8 cellular contexts compared by ENCODE assay signal in the genomic region with DNA sequence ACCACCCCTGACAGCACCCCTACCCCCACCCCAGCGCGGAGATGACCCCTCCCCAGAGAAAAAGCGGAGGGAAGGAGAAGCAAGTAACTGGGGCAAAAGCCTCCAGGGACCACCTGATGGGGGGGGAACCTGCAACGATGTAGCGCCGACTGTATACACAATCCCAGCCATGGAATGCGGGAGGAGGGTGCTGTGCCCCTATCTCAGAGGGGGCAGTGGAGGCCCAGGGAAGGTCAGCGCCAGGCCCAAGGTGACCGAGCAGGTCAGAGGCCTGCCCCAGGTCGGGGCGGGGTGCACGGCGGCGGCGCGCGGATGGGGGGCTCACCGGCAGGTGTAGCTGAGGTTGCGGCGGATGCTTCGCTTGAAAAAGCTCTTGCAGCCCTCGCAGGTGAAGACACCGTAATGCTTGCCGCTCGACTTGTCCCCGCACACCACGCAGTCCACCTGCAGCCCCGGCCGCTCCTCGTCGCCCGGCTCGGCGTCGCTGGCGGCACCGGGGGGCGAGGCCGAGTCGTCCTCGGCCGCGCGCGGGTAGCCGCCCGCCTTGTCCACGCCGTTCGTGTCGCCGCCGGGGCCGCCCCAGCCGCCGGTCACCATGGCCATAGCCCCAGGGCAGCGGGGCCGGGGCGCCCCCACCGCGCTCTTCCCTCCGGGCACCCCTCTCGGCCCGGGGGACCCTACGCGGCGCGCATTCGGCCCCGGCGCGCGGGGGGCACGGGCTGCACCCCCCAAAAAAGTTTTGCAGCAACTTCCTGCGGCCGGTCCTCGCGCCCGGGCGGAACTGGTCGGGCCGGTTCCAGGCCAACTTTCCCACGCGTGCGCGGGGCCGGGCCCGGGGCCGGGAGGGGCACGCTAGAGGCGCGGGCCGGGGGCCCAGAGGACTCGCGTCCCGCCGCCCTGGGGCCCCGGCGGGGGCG. TPM values are rescaled to one million over a fixed set of nuclear protein-coding genes. Genes with fewer than 3 reads are reported as not detected.
DNase-seq lines count a peak whose midpoint lies in the region; ATAC-seq, FAIRE-seq and TF ChIP-seq lines count a peak whose summit lies in the region.

No MANE protein-coding gene starts in this region.

- H3K4me3 ChIP-seq in H1 (ENCODE audit: extremely low read depth in 1 of 4, insufficient read depth in 2 of 4, low read depth in 3 of 4, low read length in 4 of 4) (peak overlapping the region; percentile 68 to 83 (median 78)), neural cell (ENCODE audit: low read length) (peak overlapping the region; percentile 70)

- DNase-seq in activated CD4-positive, alpha-beta T cell treated with anti-CD3 and anti-CD28 coated beads for 36 hours: no peak
- no peak for DNase-seq in activated CD4-positive, alpha-beta T cell treated with anti-CD3 and anti-CD28 coated beads, Interleukin-2, amount 50 U/mL, for 1 hour
- peak; percentile 58 for DNase-seq in NCI-H69 (lab: John Stamatoyannopoulos, UW)
- no peak for DNase-seq in H1 (ENCODE audit: low read depth in 1 of 2, low spot score in 2 of 2)
- DNase-seq in NCI-H2196 (lab: John Stamatoyannopoulos, UW; ENCODE audit: unreplicated experiment): no peak
- DNase-seq in stimulated activated CD4-positive, alpha-beta T cell treated with anti-CD3 and anti-CD28 coated beads, Interleukin-4, amount 100 ng/mL, for 1 hour: no peak

- no peaks in the 10 kb centered on the region for H3F3A ChIP-seq in neural cell (ENCODE audit: insufficient read depth, low read length, poor library complexity, severe bottlenecking)

- no peak overlapping the region for H2BK20ac ChIP-seq in H1 (ENCODE audit: low read length)

- no peaks in the 10 kb centered on the region for H3K9me2 ChIP-seq in neural cell (ENCODE audit: insufficient read depth, low read length)

- H4K8ac ChIP-seq in H1 (ENCODE audit: extremely low read depth, insufficient read depth, low read length): no peak overlapping the region; the same call in 1 of the 2 replicates

- H3K27ac ChIP-seq in H1 (ENCODE audit: low read depth, low read length) (peak overlapping the region; percentile 34; the same call in 1 of the 2 replicates), neural cell (ENCODE audit: low read length) (no peak overlapping the region)

- WGBS in H1 (ENCODE audit: extremely low coverage in 1 of 2, insufficient coverage in 1 of 2, insufficient read length in 1 of 2, insufficient replicate concordance in 2 of 2, low coverage in 1 of 2, low lambda C conversion rate in 2 of 2, missing lambda C conversion rate in 1 of 2), 2 experiments: 0% methylated on average over 50 of the region's 100 CpGs; no CpG with 5 or more reads in 1 of the 2 experiments

- TF ChIP-seq CTCF in H1 (IDR thresholded peaks at IDR 0.05; ENCODE audit: control extremely low read depth in 1 of 3, insufficient read depth in 1 of 3, low read depth in 1 of 3, low read length in 3 of 3): no peak
- TF ChIP-seq CTCF in neural cell (IDR thresholded peaks at IDR 0.05; ENCODE audit: poor library complexity, severe bottlenecking): no peak

- H2BK15ac ChIP-seq in H1 (ENCODE audit: low read length): no peak overlapping the region

- intact Hi-C loops in activated CD4-positive, alpha-beta T cell treated with anti-CD3 and anti-CD28 coated beads for 36 hours (cut with DNase I, micrococcal nuclease): loop anchor here in 1 of 2 experiments (1.0 kb wide), 2 partner anchors 19 to 22 kb away; partner anchors contain the start of genes BABAM1 and OCEL1

- no peak for FAIRE-seq in H1 (lab: Jason Lieb, UNC)

- TF ChIP-seq POLR2A in H1 (IDR thresholded peaks at IDR 0.05; ENCODE audit: control extremely low read depth in 1 of 2, low read depth in 2 of 2, low read length in 2 of 2): no peak

- ATAC-seq in activated CD4-positive, alpha-beta T cell treated with anti-CD3 and anti-CD28 coated beads for 36 hours: no peak
- ATAC-seq in activated CD4-positive, CD25-positive, alpha-beta regulatory T cell treated with anti-CD3 and anti-CD28 coated beads, Interleukin-2, amount 50 U/mL, for 24 hours: no peak

- peak overlapping the region; percentile 87 for H3K18ac ChIP-seq in H1 (ENCODE audit: extremely low read depth, low read length)

- peak overlapping the region; percentile 87; the same call in 1 of the 2 replicates for H2BK5ac ChIP-seq in H1 (ENCODE audit: low read depth, low read length)

- H3K56ac ChIP-seq in H1 (replicated peaks; ENCODE audit: insufficient read length, low read depth, low read length): peak overlapping the region; percentile 19

- peak overlapping the region; percentile 0 to 71 (median 60); a peak in 6 of 7 replicates for H3K9ac ChIP-seq in H1 (replicated peaks in 1 of 4; ENCODE audit: extremely low read depth in 1 of 4, low read depth in 3 of 4, low read length in 3 of 4)
- peak overlapping the region; percentile 57 for H3K9ac ChIP-seq in neural cell (ENCODE audit: low read length)

- peaks cover 2% of the 10 kb centered on the region; the same call in 1 of the 2 replicates for H3K23me2 ChIP-seq in H1 (ENCODE audit: low read depth, low read length)

- H4K20me1 ChIP-seq in H1 (replicated peaks in 1 of 2; ENCODE audit: control insufficient read depth in 1 of 2, insufficient read depth in 2 of 2, low read length in 2 of 2): peaks cover 13 to 15% of the 10 kb centered on the region in 2 experiments
- no peaks in the 10 kb centered on the region for H4K20me1 ChIP-seq in neural cell (ENCODE audit: insufficient read depth)

- H3K27me3 ChIP-seq in H1 (replicated peaks in 1 of 4; ENCODE audit: control insufficient read depth in 3 of 4, extremely low read depth in 1 of 4, insufficient read depth in 3 of 4, low read length in 3 of 4): no peaks in the 10 kb centered on the region
- H3K27me3 ChIP-seq in neural cell (ENCODE audit: insufficient read depth, low read depth, low read length): no peaks in the 10 kb centered on the region

- H2BK120ac ChIP-seq in H1 (replicated peaks; ENCODE audit: low read depth, low read length): no peak overlapping the region

- no peaks in the 10 kb centered on the region for H3K36me3 Mint-ChIP-seq in activated CD4-positive, alpha-beta T cell treated with anti-CD3 and anti-CD28 coated beads for 36 hours (ENCODE audit: low read depth)

- H2AFZ ChIP-seq in H1 (ENCODE audit: low read length): no peak overlapping the region
- no peak overlapping the region for H2AFZ ChIP-seq in neural cell (ENCODE audit: low read depth, low read length)

- peaks cover 0 to 4% (median 0%) of the 10 kb centered on the region in 4 experiments; a peak in 2 of 8 replicates for H3K36me3 ChIP-seq in H1 (ENCODE audit: control insufficient read depth in 2 of 4, insufficient read depth in 4 of 4, low read length in 3 of 4)
- no peaks in the 10 kb centered on the region for H3K36me3 ChIP-seq in neural cell (ENCODE audit: insufficient read depth, low read length)

- peak overlapping the region; percentile 75 for H4K91ac ChIP-seq in H1 (replicated peaks; ENCODE audit: insufficient read length, low read length)

- peaks cover 5% of the 10 kb centered on the region for H3K4me1 Mint-ChIP-seq in activated CD4-positive, alpha-beta T cell treated with anti-CD3 and anti-CD28 coated beads for 36 hours

- H3K4me3 Mint-ChIP-seq in activated CD4-positive, alpha-beta T cell treated with anti-CD3 and anti-CD28 coated beads for 36 hours: peak overlapping the region; percentile 45

- POLR2A ChIA-PET in activated CD4-positive, alpha-beta T cell treated with anti-CD3 and anti-CD28 coated beads for 36 hours (lab: Charles Lee): no interaction called here
- POLR2A ChIA-PET in H1 (lab: Charles Lee; ENCODE audit: partially characterized antibody): interaction anchor here (0.6 to 6.4 kb wide), 12 partner anchors 11 to 626 kb away, joined by 3 to 118 read pairs (median 4); partner anchors contain the start of genes ANKLE1, BABAM1, OCEL1 and USE1

- peak overlapping the region; percentile 92 for H3K4ac ChIP-seq in H1 (replicated peaks; ENCODE audit: insufficient read length, low read depth, low read length)

- TF ChIP-seq EP300 in H1 (IDR thresholded peaks at IDR 0.05; ENCODE audit: borderline replicate concordance in 1 of 2, low read depth in 2 of 2, low read length in 2 of 2) (no peak), neural cell (conservative IDR thresholded peaks at IDR 0.05; ENCODE audit: poor library complexity, severe bottlenecking) (no peak)

- H3K9me3 ChIP-seq in H1 (ENCODE audit: insufficient read depth in 2 of 2, low read depth in 1 of 2, low read length in 1 of 2): no peaks in the 10 kb centered on the region
- no peaks in the 10 kb centered on the region for H3K9me3 ChIP-seq in neural cell (ENCODE audit: low read length)

- TF ChIP-seq RAD21 in H1 (IDR thresholded peaks at IDR 0.05 in 1 of 2, conservative IDR thresholded peaks at IDR 0.05 in 1 of 2; ENCODE audit: low read depth in 2 of 2, low read length in 2 of 2) (no peak), neural cell (conservative IDR thresholded peaks at IDR 0.05) (no peak)

- no peaks in the 10 kb centered on the region for H3K9me3 Mint-ChIP-seq in activated CD4-positive, alpha-beta T cell treated with anti-CD3 and anti-CD28 coated beads for 36 hours (ENCODE audit: low read depth)

- peaks cover 12% of the 10 kb centered on the region for H3K79me1 ChIP-seq in H1 (ENCODE audit: low read depth, low read length)

- H2AK5ac ChIP-seq in H1 (ENCODE audit: low read depth, low read length): no peak overlapping the region

- H3K27me3 Mint-ChIP-seq in activated CD4-positive, alpha-beta T cell treated with anti-CD3 and anti-CD28 coated beads for 36 hours: peaks cover 2% of the 10 kb centered on the region

- H3K27ac Mint-ChIP-seq in activated CD4-positive, alpha-beta T cell treated with anti-CD3 and anti-CD28 coated beads for 36 hours: no peak overlapping the region

- H3K23ac ChIP-seq in H1 (ENCODE audit: insufficient read length): no peak overlapping the region

- H3K4me1 ChIP-seq in H1 (replicated peaks in 1 of 4; ENCODE audit: control insufficient read depth in 3 of 4, insufficient read depth in 4 of 4, low read length in 3 of 4): peaks cover 3 to 34% (median 25%) of the 10 kb centered on the region in 4 experiments

- peak overlapping the region; percentile 74 to 83 for H3K4me2 ChIP-seq in H1 (ENCODE audit: insufficient read depth in 1 of 2, low read depth in 2 of 2, low read length in 2 of 2)
- peak overlapping the region; percentile 59 for H3K4me2 ChIP-seq in neural cell (ENCODE audit: low read length)

- peak overlapping the region; percentile 34 for H4K5ac ChIP-seq in H1 (ENCODE audit: insufficient read length, low read depth, low read length)

- no peak overlapping the region for H3K14ac ChIP-seq in H1 (ENCODE audit: insufficient read length)

- CTCF ChIA-PET in activated CD4-positive, alpha-beta T cell treated with anti-CD3 and anti-CD28 coated beads for 36 hours (lab: Charles Lee): interaction anchor here (1.0 kb wide), 1 partner anchor 15 kb away, joined by 4 read pairs; no protein-coding TSS in a partner anchor
- CTCF ChIA-PET in H1 (lab: Charles Lee; ENCODE audit: partially characterized antibody): interaction anchor here (1.0 to 1.4 kb wide), 4 partner anchors 16 to 36 kb away, joined by 3 read pairs; partner anchors contain the start of gene BABAM1

- H3K79me2 ChIP-seq in H1 (ENCODE audit: control insufficient read depth in 1 of 2, insufficient read depth in 2 of 2, low read length in 2 of 2) (peaks cover 26 to 52% of the 10 kb centered on the region in 2 experiments; a peak in 3 of 4 replicates), neural cell (replicated peaks; ENCODE audit: insufficient read depth, low read length) (peaks cover 13% of the 10 kb centered on the region)

- H2BK12ac ChIP-seq in H1 (ENCODE audit: low read depth, low read length): no peak overlapping the region

RNA-seq across cellular contexts. Expression of gene NR2F6, which starts 0.8 kb away (rescaled TPM):
- 1 to 10 TPM; 7.4 to 7.9 TPM for total RNA-seq in activated CD4-positive, alpha-beta T cell treated with anti-CD3 and anti-CD28 coated beads for 36 hours
- 114 and 121 TPM in 2 replicates for total RNA-seq in H1 (2021; fragmentation: NEBNext Ultra II Directional; extraction: Animal tissue kit (Norgen Biotek cat#: 25700))
- polyA plus RNA-seq in H1 (2011; rRNA removed) (99.7 and 147 TPM in 2 replicates), neural cell (26.9 and 30.0 TPM in 2 replicates)
- 99.1 TPM for polyA plus RNA-seq in H1 (2011; cell fraction: cytosol; rRNA removed)
- 109 TPM for polyA plus RNA-seq in H1 (2011; cell fraction: nucleus; rRNA removed)
- 37.1 to 70.0 TPM (median 67.4 TPM) in 4 replicates for polyA plus RNA-seq in H1 (2012, experiment 1 of 2)
- polyA plus RNA-seq in H1 (2012, experiment 2 of 2): 49.4 TPM
- polyA plus RNA-seq in H1 (2013, experiment 1 of 2): 80.9 TPM
- 80.6 TPM for polyA plus RNA-seq in H1 (2013, experiment 2 of 2)
- 13.6 and 23.1 TPM in 2 replicates for polyA minus RNA-seq in H1 (2011; rRNA and poly(A)+ RNA removed)
- polyA minus RNA-seq in H1 (2011; cell fraction: cytosol; rRNA and poly(A)+ RNA removed): 72.8 TPM
- 43.6 TPM for polyA minus RNA-seq in H1 (2011; cell fraction: nucleus; rRNA and poly(A)+ RNA removed)
- 24.0 and 29.7 TPM in 2 replicates for polyA minus RNA-seq in neural cell

RNA-seq across cellular contexts. Expression of gene OCEL1, which starts 18.9 kb away (rescaled TPM):
- 10 to 100 TPM; 10.9 to 11.7 TPM for total RNA-seq in activated CD4-positive, alpha-beta T cell treated with anti-CD3 and anti-CD28 coated beads for 36 hours
- 32.1 and 32.6 TPM in 2 replicates for total RNA-seq in H1 (2021; fragmentation: NEBNext Ultra II Directional; extraction: Animal tissue kit (Norgen Biotek cat#: 25700))
- polyA plus RNA-seq in H1 (2011; rRNA removed): 13.3 and 20.2 TPM in 2 replicates
- 16.3 TPM for polyA plus RNA-seq in H1 (2011; cell fraction: cytosol; rRNA removed)
- polyA plus RNA-seq in H1 (2011; cell fraction: nucleus; rRNA removed): 22.8 TPM
- 19.9 to 30.6 TPM (median 26.6 TPM) in 4 replicates for polyA plus RNA-seq in H1 (2012, experiment 1 of 2)
- polyA plus RNA-seq in H1 (2012, experiment 2 of 2): 97.2 TPM
- polyA plus RNA-seq in H1 (2013, experiment 1 of 2): 47.9 TPM
- 47.4 TPM for polyA plus RNA-seq in H1 (2013, experiment 2 of 2)
- polyA minus RNA-seq in H1 (2011; rRNA and poly(A)+ RNA removed): 3.2 and 5.0 TPM in 2 replicates
- 10.0 TPM for polyA minus RNA-seq in H1 (2011; cell fraction: cytosol; rRNA and poly(A)+ RNA removed)
- polyA minus RNA-seq in H1 (2011; cell fraction: nucleus; rRNA and poly(A)+ RNA removed): 10.5 TPM
- polyA plus RNA-seq in neural cell: 1.9 and 6.5 TPM in 2 replicates
- polyA minus RNA-seq in neural cell: 2.4 and 2.9 TPM in 2 replicates

RNA-seq across cellular contexts. Expression of gene USHBP1, which starts 19.7 kb away (rescaled TPM):
- under 1 TPM in 1 of 2 experiments, not detected in 1; 0.11 TPM for total RNA-seq in activated CD4-positive, alpha-beta T cell treated with anti-CD3 and anti-CD28 coated beads for 36 hours
- 6.5 and 7.5 TPM in 2 replicates for total RNA-seq in H1 (2021; fragmentation: NEBNext Ultra II Directional; extraction: Animal tissue kit (Norgen Biotek cat#: 25700))
- polyA plus RNA-seq in H1 (2011; rRNA removed) (5.0 and 5.7 TPM in 2 replicates), neural cell (0.59 TPM in 1 of 2 replicates, not detected in the other)
- polyA plus RNA-seq in H1 (2011; cell fraction: cytosol; rRNA removed): 7.1 TPM
- polyA plus RNA-seq in H1 (2011; cell fraction: nucleus; rRNA removed): 20.9 TPM
- 3.0 to 7.7 TPM (median 6.3 TPM) in 4 replicates for polyA plus RNA-seq in H1 (2012, experiment 1 of 2)
- 4.8 TPM for polyA plus RNA-seq in H1 (2012, experiment 2 of 2)
- 4.7 TPM for polyA plus RNA-seq in H1 (2013, experiment 1 of 2)
- polyA plus RNA-seq in H1 (2013, experiment 2 of 2): 3.2 TPM
- polyA minus RNA-seq in H1 (2011; rRNA and poly(A)+ RNA removed): 3.2 and 4.3 TPM in 2 replicates
- 2.9 TPM for polyA minus RNA-seq in H1 (2011; cell fraction: cytosol; rRNA and poly(A)+ RNA removed)
- 6.2 TPM for polyA minus RNA-seq in H1 (2011; cell fraction: nucleus; rRNA and poly(A)+ RNA removed)
- not detected in 2 replicates for polyA minus RNA-seq in neural cell

RNA-seq across cellular contexts. Expression of gene BABAM1, which starts 22.4 kb away (rescaled TPM):
- total RNA-seq in activated CD4-positive, alpha-beta T cell treated with anti-CD3 and anti-CD28 coated beads for 36 hours: 100 to 1,000 TPM; 109 to 132 TPM
- total RNA-seq in H1 (2021; fragmentation: NEBNext Ultra II Directional; extraction: Animal tissue kit (Norgen Biotek cat#: 25700)): 127 and 134 TPM in 2 replicates
- 133 and 153 TPM in 2 replicates for polyA plus RNA-seq in H1 (2011; rRNA removed)
- polyA plus RNA-seq in H1 (2011; cell fraction: cytosol; rRNA removed): 175 TPM
- polyA plus RNA-seq in H1 (2011; cell fraction: nucleus; rRNA removed): 164 TPM
- polyA plus RNA-seq in H1 (2012, experiment 1 of 2): 122 to 160 TPM (median 149 TPM) in 4 replicates
- 178 TPM for polyA plus RNA-seq in H1 (2012, experiment 2 of 2)
- 122 TPM for polyA plus RNA-seq in H1 (2013, experiment 1 of 2)
- 117 TPM for polyA plus RNA-seq in H1 (2013, experiment 2 of 2)
- polyA minus RNA-seq in H1 (2011; rRNA and poly(A)+ RNA removed): 47.9 and 65.4 TPM in 2 replicates
- polyA minus RNA-seq in H1 (2011; cell fraction: cytosol; rRNA and poly(A)+ RNA removed): 44.4 TPM
- polyA minus RNA-seq in H1 (2011; cell fraction: nucleus; rRNA and poly(A)+ RNA removed): 31.5 TPM
- polyA plus RNA-seq in neural cell: 123 and 132 TPM in 2 replicates
- 57.6 and 70.8 TPM in 2 replicates for polyA minus RNA-seq in neural cell

RNA-seq across cellular contexts. Expression of gene USE1, which starts 29.7 kb away (rescaled TPM):
- 10 to 100 TPM; 22.6 to 24.5 TPM for total RNA-seq in activated CD4-positive, alpha-beta T cell treated with anti-CD3 and anti-CD28 coated beads for 36 hours
- total RNA-seq in H1 (2021; fragmentation: NEBNext Ultra II Directional; extraction: Animal tissue kit (Norgen Biotek cat#: 25700)): 8.7 and 11.8 TPM in 2 replicates
- polyA plus RNA-seq in H1 (2011; rRNA removed) (13.9 and 16.6 TPM in 2 replicates), neural cell (20.4 and 34.7 TPM in 2 replicates)
- polyA plus RNA-seq in H1 (2011; cell fraction: cytosol; rRNA removed): 19.7 TPM
- 16.0 TPM for polyA plus RNA-seq in H1 (2011; cell fraction: nucleus; rRNA removed)
- 10.9 to 16.2 TPM (median 13.0 TPM) in 4 replicates for polyA plus RNA-seq in H1 (2012, experiment 1 of 2)
- 11.7 TPM for polyA plus RNA-seq in H1 (2012, experiment 2 of 2)
- polyA plus RNA-seq in H1 (2013, experiment 1 of 2): 10.2 TPM
- 7.4 TPM for polyA plus RNA-seq in H1 (2013, experiment 2 of 2)
- 8.4 and 9.5 TPM in 2 replicates for polyA minus RNA-seq in H1 (2011; rRNA and poly(A)+ RNA removed)
- 6.9 TPM for polyA minus RNA-seq in H1 (2011; cell fraction: cytosol; rRNA and poly(A)+ RNA removed)
- 9.6 TPM for polyA minus RNA-seq in H1 (2011; cell fraction: nucleus; rRNA and poly(A)+ RNA removed)
- polyA minus RNA-seq in neural cell: 10.0 and 11.7 TPM in 2 replicates

Comparison
In these comparisons a context has a peak if more than half of its experiments do, and no peak if none do; other contexts are left out.
1. RNA of gene NR2F6, which starts 0.8 kb away (total RNA-seq): 114 to 121 TPM in H1; 7.4 to 7.9 TPM in activated CD4-positive, alpha-beta T cell treated with anti-CD3 and anti-CD28 coated beads for 36 hours; every median in the first group is over 10 times any median in the second.